ENCODE assay signal across 16 cellular contexts in the genomic region with DNA sequence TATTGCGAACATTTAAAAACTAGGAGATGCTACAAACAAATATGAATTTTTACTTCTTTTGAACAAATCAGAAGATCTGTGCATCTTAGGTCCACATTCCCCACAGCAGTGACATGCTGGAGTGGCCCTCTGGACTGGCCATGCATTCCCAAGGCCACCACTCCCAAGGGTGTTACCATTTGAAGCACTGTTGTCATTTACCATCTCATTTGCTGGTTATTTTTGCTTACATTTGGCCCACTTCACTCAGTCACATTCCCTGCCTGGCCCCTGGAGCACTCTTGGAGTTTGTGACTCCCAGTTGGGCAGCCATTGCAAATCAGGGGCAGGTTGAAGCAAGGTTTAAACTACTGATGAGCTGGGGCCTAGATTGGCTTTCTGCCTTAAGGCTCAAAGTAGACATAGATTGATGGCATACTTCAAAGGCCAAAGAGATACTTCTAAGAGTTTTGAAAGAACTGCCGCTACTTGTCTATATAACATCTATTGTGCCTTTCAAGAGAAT. TPM values are rescaled to one million over a fixed set of nuclear protein-coding genes. Genes with fewer than 3 reads are reported as not detected.
DNase-seq lines count a peak whose midpoint lies in the region; ATAC-seq and TF ChIP-seq lines count a peak whose summit lies in the region.
"Had no signal": no experiment of that assay in that cellular context is flagged by ENCODE, and none has a peak within 500 bp of the region (broad histone marks: within the 10 kb centered on the region; RNA-seq: fewer than 3 reads in every experiment).

No MANE protein-coding gene starts in this region.

- H4K12ac ChIP-seq in trophoblast cell (ENCODE audit: low read depth, low read length) = no peak overlapping the region

- H3K79me1 ChIP-seq in trophoblast cell (ENCODE audit: low read length) = no peaks in the 10 kb centered on the region

- no peak for ATAC-seq in HG03135 (IDR thresholded peaks at IDR 0.05; ENCODE audit: unreplicated experiment)
- no peak for ATAC-seq in activated T-cell treated with anti-CD3 and anti-CD28 coated beads, Interleukin-2, amount 50 U/mL, for 72 hours (replicated peaks in 1 of 2)
- ATAC-seq in gastrocnemius medialis = no peak
- ATAC-seq: CD8-positive, alpha-beta T cell; HepG2 had no signal

- H2BK5ac ChIP-seq in trophoblast cell (ENCODE audit: low read depth, low read length, poor library complexity) = no peak overlapping the region

- intact Hi-C loops in gastrocnemius medialis (cut with DNase I; ENCODE audit: low total_unique reads) = no loop called here

- in situ Hi-C loops in gastrocnemius medialis (cut with MboI; ENCODE audit: low sequenced_read_pairs in 4 of 4) = loop anchor here in 1 of 4 donors (25.0 kb wide), 1 partner anchor 287 kb away; no protein-coding TSS in a partner anchor

- H3K27ac ChIP-seq in VCaP = peak overlapping the region; percentile 26; the same call in 1 of the 2 replicates
- H3K27ac ChIP-seq in trophoblast cell (ENCODE audit: low read depth, low read length) = no peak overlapping the region
- no peak overlapping the region for H3K27ac ChIP-seq in gastrocnemius medialis
- H3K27ac ChIP-seq: BLaER1 treated with 17β-estradiol and CSF1 and Interleukin-3, amounts not matched to agents 10 nM and 100 nM had no signal

- no peak overlapping the region for H3K18ac ChIP-seq in trophoblast cell (ENCODE audit: low read length)

- H3K27me3 ChIP-seq in trophoblast cell (ENCODE audit: insufficient read depth, low read length) (no peaks in the 10 kb centered on the region), gastrocnemius medialis (no peaks in the 10 kb centered on the region)
- H3K27me3 ChIP-seq: BLaER1 treated with 17β-estradiol and CSF1 and Interleukin-3, amounts not matched to agents 10 nM and 100 nM had no signal

- H2AFZ ChIP-seq in trophoblast cell (ENCODE audit: insufficient read depth, low read length, poor library complexity) = no peak overlapping the region

- no peak overlapping the region for H3K14ac ChIP-seq in trophoblast cell (ENCODE audit: low read length)

- no peaks in the 10 kb centered on the region for H3K36me3 Mint-ChIP-seq in activated T-cell treated with anti-CD3 and anti-CD28 coated beads, Interleukin-2, amount 50 U/mL, for 72 hours (ENCODE audit: insufficient read depth in 2 of 2)
- H3K36me3 Mint-ChIP-seq: CD8-positive, alpha-beta T cell had no signal

- H3K79me2 ChIP-seq in trophoblast cell (ENCODE audit: control insufficient read depth, insufficient read depth, low read length, poor library complexity) = no peaks in the 10 kb centered on the region

- TF ChIP-seq CTCF in VCaP (conservative IDR thresholded peaks at IDR 0.05) = no peak
- no peak for TF ChIP-seq CTCF in gastrocnemius medialis (IDR thresholded peaks at IDR 0.05 in 4 of 5, conservative IDR thresholded peaks at IDR 0.05 in 1 of 5)

- H3K9me3 ChIP-seq in trophoblast cell (ENCODE audit: insufficient read depth, low read depth, low read length) (peaks cover 1% of the 10 kb centered on the region), gastrocnemius medialis (no peaks in the 10 kb centered on the region)
- H3K9me3 ChIP-seq: BLaER1 treated with 17β-estradiol and CSF1 and Interleukin-3, amounts not matched to agents 10 nM and 100 nM had no signal

- H3K23ac ChIP-seq in trophoblast cell (ENCODE audit: low read length) = no peak overlapping the region

- DNase-seq in mesenteric fat pad (ENCODE audit: low spot score) (peak; percentile 33), trophoblast cell (peak; percentile 12 to 17), gastrocnemius medialis (no peak)
- no peak for DNase-seq in activated T-cell treated with anti-CD3 and anti-CD28 coated beads, Interleukin-2, amount 50 U/mL, for 72 hours
- DNase-seq in activated CD4-positive, CD25-positive, alpha-beta regulatory T cell (lab: John Stamatoyannopoulos, UW) = no peak
- DNase-seq: CD8-positive, alpha-beta T cell; DMS 273 treated with DMSO at 0.1 percent for 48 hours; DMS53; DND-41; EL; H9 had no signal

- H3K9ac ChIP-seq in trophoblast cell (ENCODE audit: low read length) = no peak overlapping the region
- H3K9ac ChIP-seq: BLaER1 treated with 17β-estradiol and CSF1 and Interleukin-3, amounts not matched to agents 10 nM and 100 nM had no signal

- no peak overlapping the region for H2BK12ac ChIP-seq in trophoblast cell (ENCODE audit: low read length)

- peaks cover 12% of the 10 kb centered on the region for H3K4me1 Mint-ChIP-seq in activated T-cell treated with anti-CD3 and anti-CD28 coated beads, Interleukin-2, amount 50 U/mL, for 72 hours (ENCODE audit: low read depth)

- WGBS in trophoblast cell (ENCODE audit: extremely low coverage, insufficient coverage, insufficient read length) = no CpG with 5 or more reads among the region's 2 CpGs

- H3K4me3 ChIP-seq in trophoblast cell (ENCODE audit: low read depth, low read length) (no peak overlapping the region), gastrocnemius medialis (no peak overlapping the region)
- H3K4me3 ChIP-seq: BLaER1 treated with 17β-estradiol and CSF1 and Interleukin-3, amounts not matched to agents 10 nM and 100 nM had no signal

- H4K8ac ChIP-seq in trophoblast cell (ENCODE audit: low read depth, low read length) = no peak overlapping the region

- H3K4me2 ChIP-seq in trophoblast cell (ENCODE audit: low read length) = no peak overlapping the region

- TF ChIP-seq POLR2A in gastrocnemius medialis (IDR thresholded peaks at IDR 0.05) = no peak

- H3K9me3 Mint-ChIP-seq in activated T-cell treated with anti-CD3 and anti-CD28 coated beads, Interleukin-2, amount 50 U/mL, for 72 hours = no peaks in the 10 kb centered on the region
- H3K9me3 Mint-ChIP-seq: CD8-positive, alpha-beta T cell had no signal

- H3K4ac ChIP-seq in trophoblast cell (ENCODE audit: low read depth, low read length) = no peak overlapping the region

- no peak overlapping the region for H3K27ac Mint-ChIP-seq in activated T-cell treated with anti-CD3 and anti-CD28 coated beads, Interleukin-2, amount 50 U/mL, for 72 hours
- H3K27ac Mint-ChIP-seq: B cell; CD8-positive, alpha-beta T cell; H9 had no signal

- H3K4me1 ChIP-seq in trophoblast cell (ENCODE audit: control insufficient read depth in 1 of 2, insufficient read depth in 2 of 2, low read length in 2 of 2) (no peaks in the 10 kb centered on the region), gastrocnemius medialis (no peaks in the 10 kb centered on the region)

- H3K36me3 ChIP-seq in trophoblast cell (ENCODE audit: control insufficient read depth in 1 of 2, insufficient read depth in 2 of 2, low read length in 2 of 2) (no peaks in the 10 kb centered on the region), gastrocnemius medialis (no peaks in the 10 kb centered on the region)
- H3K36me3 ChIP-seq: BLaER1 treated with 17β-estradiol and CSF1 and Interleukin-3, amounts not matched to agents 10 nM and 100 nM had no signal

- no peak overlapping the region for H3K4me3 Mint-ChIP-seq in activated T-cell treated with anti-CD3 and anti-CD28 coated beads, Interleukin-2, amount 50 U/mL, for 72 hours
- H3K4me3 Mint-ChIP-seq: B cell; CD8-positive, alpha-beta T cell; H9 had no signal

- H3K27me3 Mint-ChIP-seq in activated T-cell treated with anti-CD3 and anti-CD28 coated beads, Interleukin-2, amount 50 U/mL, for 72 hours (ENCODE audit: low read depth) = no peaks in the 10 kb centered on the region
- H3K27me3 Mint-ChIP-seq: B cell had no signal

- no peak overlapping the region for H4K91ac ChIP-seq in trophoblast cell (ENCODE audit: low read depth, low read length)

- no peak overlapping the region for H2AK5ac ChIP-seq in trophoblast cell (ENCODE audit: low read length)

- H2BK120ac ChIP-seq in trophoblast cell (ENCODE audit: insufficient read depth, low read length, poor library complexity) = no peak overlapping the region

RNA-seq across cellular contexts. Expression of a gene that starts 8.5 kb away (rescaled TPM):
- total RNA-seq in mesenteric fat pad (12.1 TPM), gastrocnemius medialis (10 to 100 TPM in 3 of 4 donors, 1 to 10 TPM in 1; 7.8 to 19.1 (median 11.1) TPM)
- 13.0 and 13.6 TPM in 2 replicates for polyA plus RNA-seq in trophoblast cell (2013)
- under 1 TPM; 0.86 to 0.94 TPM for total RNA-seq in activated T-cell treated with anti-CD3 and anti-CD28 coated beads, Interleukin-2, amount 50 U/mL, for 72 hours

Comparison
In these comparisons a context has a peak if more than half of its experiments do, and no peak if none do; other contexts are left out.
1. DNase-seq: peak in mesenteric fat pad (single experiment) and trophoblast cell (2 of 2); none in activated T-cell treated with anti-CD3 and anti-CD28 coated beads, Interleukin-2, amount 50 U/mL, for 72 hours (0 of 2), gastrocnemius medialis (0 of 2) and activated CD4-positive, CD25-positive, alpha-beta regulatory T cell (0 of 4).